ENCODE assay signal across 8 cellular contexts in the genomic region with DNA sequence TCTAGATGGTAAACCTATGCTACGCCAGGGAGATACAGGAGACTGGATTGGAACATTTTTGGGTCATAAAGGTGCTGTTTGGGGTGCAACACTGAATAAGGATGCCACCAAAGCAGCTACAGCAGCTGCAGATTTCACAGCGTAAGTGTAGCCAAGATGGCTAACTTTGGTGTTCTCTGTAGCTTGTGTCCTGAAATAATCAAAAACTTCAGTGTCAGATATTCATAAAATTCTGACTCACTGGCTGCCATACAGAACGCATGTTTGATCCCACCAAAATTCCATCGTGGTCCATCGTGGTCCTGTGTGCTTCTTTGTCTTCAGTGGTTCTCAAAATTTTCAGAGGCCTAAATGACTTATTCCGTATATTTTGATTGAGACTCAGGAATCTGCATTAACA. TPM values are rescaled to one million over a fixed set of nuclear protein-coding genes. Genes with fewer than 3 reads are reported as not detected.
DNase-seq lines count a peak whose midpoint lies in the region; ATAC-seq, FAIRE-seq and TF ChIP-seq lines count a peak whose summit lies in the region.

No MANE protein-coding gene starts in this region.

- FAIRE-seq in A549 (lab: Jason Lieb, UNC): no peak

- POLR2A ChIA-PET in A549 (lab: Yijun Ruan, JAX): no interaction called here

- H3K4me1 ChIP-seq in A549 (peaks cover 43% of the 10 kb centered on the region; the same call in 2 of the 3 replicates), breast epithelium (peaks cover 3 to 5% of the 10 kb centered on the region in 2 donors)

- peak overlapping the region; percentile 100 for H3K27ac Mint-ChIP-seq in mesothelial cell of epicardium

- H3K9me3 ChIP-seq in A549: no peaks in the 10 kb centered on the region
- H3K9me3 ChIP-seq in breast epithelium: no peaks in the 10 kb centered on the region

- peak overlapping the region; percentile 94 for H3K4me3 Mint-ChIP-seq in mesothelial cell of epicardium

- H3K36me3 Mint-ChIP-seq in mesothelial cell of epicardium: peaks cover 10% of the 10 kb centered on the region

- H3K36me3 ChIP-seq in breast epithelium: no peaks in the 10 kb centered on the region

- peak overlapping the region; percentile 85 for H3K4me2 ChIP-seq in A549

- no peak for TF ChIP-seq EP300 in A549 (IDR thresholded peaks at IDR 0.05)

- H3K27me3 Mint-ChIP-seq in mesothelial cell of epicardium (ENCODE audit: low read depth): no peaks in the 10 kb centered on the region

- DNase-seq in A549 (ENCODE audit: low read depth in 1 of 2, low spot score in 1 of 2): no peak
- DNase-seq in HT-29 (ENCODE audit: low spot score): peak; percentile 16
- no peak for DNase-seq in breast epithelium (ENCODE audit: low spot score in 2 of 2)
- no peak for DNase-seq in mesothelial cell of epicardium (ENCODE audit: low spot score in 2 of 2, unreplicated experiment in 2 of 2)
- DNase-seq in DMS53 (lab: John Stamatoyannopoulos, UW): no peak
- DNase-seq in cerebellar nuclear complex (lab: John Stamatoyannopoulos, UW): no peak

- ATAC-seq in A549 (no peak), GM18502 (IDR thresholded peaks at IDR 0.05; ENCODE audit: poor library complexity, unreplicated experiment) (no peak), HG03442 (IDR thresholded peaks at IDR 0.05; ENCODE audit: unreplicated experiment) (no peak)

- H3K4me3 ChIP-seq in A549 (peak overlapping the region; percentile 74), breast epithelium (peak overlapping the region; percentile 71 to 87 (median 78))

- TF ChIP-seq POLR2A in A549 (IDR thresholded peaks at IDR 0.05; ENCODE audit: low read length) (no peak), breast epithelium (IDR thresholded peaks at IDR 0.05) (no peak)

- intact Hi-C loops in breast epithelium (cut with DNase I; ENCODE audit: low total_unique reads): no loop called here

- WGBS in A549 (ENCODE audit: missing lambda C conversion rate): 17% methylated on average over 6 of the region's 6 CpGs

- CTCF ChIA-PET in A549 (lab: Yijun Ruan, JAX): interaction anchor here (1.1 to 1.4 kb wide), 2 partner anchors 12 to 294 kb away, joined by 3 to 4 read pairs; no protein-coding TSS in a partner anchor

- H3K9me3 Mint-ChIP-seq in mesothelial cell of epicardium: no peaks in the 10 kb centered on the region

- TF ChIP-seq CTCF in A549 (IDR thresholded peaks at IDR 0.05): no peak
- TF ChIP-seq CTCF in breast epithelium (IDR thresholded peaks at IDR 0.05): no peak
- TF ChIP-seq CTCF in mesothelial cell of epicardium (IDR thresholded peaks at IDR 0.05; ENCODE audit: unreplicated experiment): no peak

- H3K27ac ChIP-seq in A549 (peak overlapping the region; percentile 89 to 90), breast epithelium (peak overlapping the region in 1 of 2 donors; percentile 98)

- peaks cover 49% of the 10 kb centered on the region for H3K4me1 Mint-ChIP-seq in mesothelial cell of epicardium

- TF ChIP-seq RAD21 in A549 (conservative IDR thresholded peaks at IDR 0.05 in 1 of 2, IDR thresholded peaks at IDR 0.05 in 1 of 2): no peak

- H3K27me3 ChIP-seq in breast epithelium: no peaks in the 10 kb centered on the region

TF ChIP-seq in A549, 52 proteins besides CTCF, POLR2A, EP300 and RAD21:
- TF ChIP-seq HOXA7 (CRISPR knock-in tag; IDR thresholded peaks at IDR 0.05) (no peak), ZSCAN20 (CRISPR knock-in tag; IDR thresholded peaks at IDR 0.05) (no peak), GATA3 (IDR thresholded peaks at IDR 0.05; ENCODE audit: borderline replicate concordance) (no peak)

RNA-seq across cellular contexts. Expression of a gene that starts 1.3 kb away (rescaled TPM):
- polyA plus RNA-seq in A549 (2011; rRNA removed) (209 and 300 TPM in 2 replicates), A549 (2017; fragmentation: RNase III; extraction: RNeasy Plus Mini Kit Qiagen cat#74134 plus additional on column Dnase treatment) (191 to 209 TPM (median 201 TPM) in 3 replicates)
- polyA plus RNA-seq in A549 (2012; cell fraction: cytosol; rRNA removed): 126 and 144 TPM in 2 replicates
- polyA plus RNA-seq in A549 (2012; cell fraction: nucleus; rRNA removed): 83.6 and 103 TPM in 2 replicates
- polyA minus RNA-seq in A549 (2011; rRNA and poly(A)+ RNA removed): 175 and 188 TPM in 2 replicates
- total RNA-seq in HT-29 (2014; rRNA removed; shearing (Covaris generic)): 94.6 and 99.7 TPM in 2 replicates
- total RNA-seq in breast epithelium (10 to 100 TPM; 50.1 to 60.0 (median 50.8) TPM), mesothelial cell of epicardium (108 to 110 TPM (median 109 TPM) in 3 replicates)

RNA-seq across cellular contexts. Expression of a gene that starts 27.6 kb away (rescaled TPM):
- 50.5 and 65.0 TPM in 2 replicates for polyA plus RNA-seq in A549 (2011; rRNA removed)
- polyA plus RNA-seq in A549 (2012; cell fraction: cytosol; rRNA removed): 22.5 and 26.4 TPM in 2 replicates
- polyA plus RNA-seq in A549 (2012; cell fraction: nucleus; rRNA removed): 8.0 and 15.7 TPM in 2 replicates
- 45.2 to 49.4 TPM (median 45.3 TPM) in 3 replicates for polyA plus RNA-seq in A549 (2017; fragmentation: RNase III; extraction: RNeasy Plus Mini Kit Qiagen cat#74134 plus additional on column Dnase treatment)
- polyA minus RNA-seq in A549 (2011; rRNA and poly(A)+ RNA removed): 23.4 and 31.0 TPM in 2 replicates
- total RNA-seq in HT-29 (2014; rRNA removed; shearing (Covaris generic)): 26.4 and 38.0 TPM in 2 replicates
- total RNA-seq in breast epithelium: 10 to 100 TPM; 28.8 to 51.7 (median 44.2) TPM
- total RNA-seq in mesothelial cell of epicardium: 17.8 to 20.9 TPM (median 18.4 TPM) in 3 replicates
